In genomic region chr12:131555866-131556265, GRCh38 we compare ENCODE assay signal across 3 cellular contexts.
TF ChIP-seq lines count a peak whose summit lies in the region.

No MANE protein-coding gene starts in this region.

TF ChIP-seq in SK-N-SH, 30 proteins besides CTCF, POLR2A, EP300 and RAD21 (continued from another document):
- no peak for TF ChIP-seq IRF3 (IDR thresholded peaks at IDR 0.05; ENCODE audit: low read depth, low read length)
- no peak for TF ChIP-seq TAF1 (IDR thresholded peaks at IDR 0.05; ENCODE audit: borderline replicate concordance, low read depth, low read length)
- no peak for TF ChIP-seq RXRA (IDR thresholded peaks at IDR 0.05; ENCODE audit: borderline replicate concordance, low read depth)
- TF ChIP-seq JUND (IDR thresholded peaks at IDR 0.05), result no peak
- TF ChIP-seq SIN3A (IDR thresholded peaks at IDR 0.05; ENCODE audit: borderline replicate concordance, low read depth, low read length), result no peak
- no peak for TF ChIP-seq SMC3 (IDR thresholded peaks at IDR 0.05; ENCODE audit: low read depth, low read length)
- no peak for TF ChIP-seq FOXM1 (IDR thresholded peaks at IDR 0.05; ENCODE audit: low read depth)
- no peak for TF ChIP-seq FOXJ3 (CRISPR knock-in tag; IDR thresholded peaks at IDR 0.05)
- no peak for TF ChIP-seq EZH2phosphoT487 (IDR thresholded peaks at IDR 0.05; ENCODE audit: borderline replicate concordance, low read depth)
- no peak for TF ChIP-seq MEF2A (IDR thresholded peaks at IDR 0.05; ENCODE audit: borderline replicate concordance, low read depth)
- TF ChIP-seq NFIC (IDR thresholded peaks at IDR 0.05; ENCODE audit: borderline replicate concordance), result no peak
- TF ChIP-seq USF1 (IDR thresholded peaks at IDR 0.05; ENCODE audit: borderline replicate concordance, low read depth), result no peak
- TF ChIP-seq RFX5 (IDR thresholded peaks at IDR 0.05; ENCODE audit: low read length), result no peak
- TF ChIP-seq MAX (IDR thresholded peaks at IDR 0.05; ENCODE audit: low read depth), result no peak
- no peak for TF ChIP-seq TEAD4 (IDR thresholded peaks at IDR 0.05; ENCODE audit: borderline replicate concordance, insufficient read depth)
- TF ChIP-seq GABPA (IDR thresholded peaks at IDR 0.05; ENCODE audit: low read depth), result no peak
- TF ChIP-seq POLR2AphosphoS5 (IDR thresholded peaks at IDR 0.05; ENCODE audit: low read depth, low read length), result no peak
- no peak for TF ChIP-seq TCF12 (IDR thresholded peaks at IDR 0.05)
TF ChIP-seq in SK-N-SH: peak in this region for 0.

TF ChIP-seq in SK-N-SH treated with all-trans-retinoic acid at 6 μM for 48 hours, 23 proteins besides CTCF, POLR2A, EP300 and RAD21 (continued from another document):
- TF ChIP-seq ZFP3 (CRISPR knock-in tag; IDR thresholded peaks at IDR 0.05) (no peak), TOX (CRISPR knock-in tag; IDR thresholded peaks at IDR 0.05; ENCODE audit: borderline replicate concordance) (no peak), TCF4 (CRISPR knock-in tag; IDR thresholded peaks at IDR 0.05; ENCODE audit: borderline replicate concordance) (no peak)
- TF ChIP-seq, protein P1, sequence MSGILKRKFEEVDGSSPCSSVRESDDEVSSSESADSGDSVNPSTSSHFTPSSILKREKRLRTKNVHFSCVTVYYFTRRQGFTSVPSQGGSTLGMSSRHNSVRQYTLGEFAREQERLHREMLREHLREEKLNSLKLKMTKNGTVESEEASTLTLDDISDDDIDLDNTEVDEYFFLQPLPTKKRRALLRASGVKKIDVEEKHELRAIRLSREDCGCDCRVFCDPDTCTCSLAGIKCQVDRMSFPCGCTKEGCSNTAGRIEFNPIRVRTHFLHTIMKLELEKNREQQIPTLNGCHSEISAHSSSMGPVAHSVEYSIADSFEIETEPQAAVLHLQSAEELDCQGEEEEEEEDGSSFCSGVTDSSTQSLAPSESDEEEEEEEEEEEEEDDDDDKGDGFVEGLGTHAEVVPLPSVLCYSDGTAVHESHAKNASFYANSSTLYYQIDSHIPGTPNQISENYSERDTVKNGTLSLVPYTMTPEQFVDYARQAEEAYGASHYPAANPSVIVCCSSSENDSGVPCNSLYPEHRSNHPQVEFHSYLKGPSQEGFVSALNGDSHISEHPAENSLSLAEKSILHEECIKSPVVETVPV (CRISPR knock-in tag; IDR thresholded peaks at IDR 0.05), result no peak

TF ChIP-seq in H1, 55 proteins besides CTCF, POLR2A, EP300 and RAD21 (continued from another document):
- no peak for TF ChIP-seq SUZ12 (IDR thresholded peaks at IDR 0.05; ENCODE audit: low read length)
- TF ChIP-seq RXRA (IDR thresholded peaks at IDR 0.05; ENCODE audit: insufficient read depth, low read depth, low read length), result no peak
- no peak for TF ChIP-seq HDAC2 (IDR thresholded peaks at IDR 0.05; ENCODE audit: borderline replicate concordance in 1 of 2, low read depth in 2 of 2, low read length in 2 of 2)
- TF ChIP-seq CREB1 (IDR thresholded peaks at IDR 0.05), result no peak
- no peak for TF ChIP-seq KDM4A (IDR thresholded peaks at IDR 0.05; ENCODE audit: low read depth, low read length, severe bottlenecking)
- TF ChIP-seq MAX (IDR thresholded peaks at IDR 0.05), result no peak
